ENCODE assay signal across 1 cellular context in the genomic region with DNA sequence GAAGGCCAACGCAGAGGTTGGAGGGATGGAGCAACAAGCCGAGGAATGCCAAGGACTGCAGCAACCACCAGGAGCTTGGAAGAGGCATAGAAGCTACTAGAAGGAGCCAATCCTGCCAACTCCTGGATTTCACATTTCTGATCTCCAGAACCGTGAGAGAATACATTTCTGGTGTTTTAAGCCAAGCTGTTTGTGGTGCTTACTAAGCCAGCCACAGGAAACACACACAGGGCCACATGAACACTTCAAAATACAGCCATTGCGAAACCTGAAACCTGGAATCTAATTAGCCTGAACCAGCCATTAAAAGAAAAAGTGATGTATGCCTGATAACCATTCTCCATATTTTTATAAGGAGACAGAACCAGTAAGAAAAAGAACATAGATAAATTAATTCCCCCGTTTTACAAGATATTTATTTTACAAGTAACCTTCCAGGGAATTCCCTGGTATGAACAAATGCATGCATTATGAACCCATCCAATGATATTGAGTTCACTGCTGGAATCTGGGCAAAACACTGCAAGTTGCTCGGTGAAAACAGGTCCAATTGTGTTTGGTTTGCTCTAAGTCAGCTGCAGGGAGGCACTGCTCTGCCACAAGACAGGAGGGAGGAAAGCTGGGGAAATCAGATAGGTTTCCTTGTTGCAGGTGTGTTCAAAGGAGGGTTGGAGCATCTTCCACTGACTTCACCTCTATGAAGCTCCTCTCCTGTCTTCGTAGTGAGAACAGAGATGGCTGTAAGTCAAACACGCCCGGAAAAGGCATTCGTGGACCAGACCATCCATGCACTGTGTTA.
TF ChIP-seq lines count a peak whose summit lies in the region.

No MANE protein-coding gene starts in this region.

TF ChIP-seq in Ishikawa, 13 proteins besides CTCF, POLR2A, EP300 and RAD21 (continued from another document):
- no peak for TF ChIP-seq NFIC (IDR thresholded peaks at IDR 0.05)
